In genomic region chr2:3558205-3559014, GRCh38 we compare ENCODE assay signal across 8 cellular contexts. TPM values are rescaled to one million over a fixed set of nuclear protein-coding genes. Genes with fewer than 3 reads are reported as not detected.
DNase-seq lines count a peak whose midpoint lies in the region; ATAC-seq, FAIRE-seq and TF ChIP-seq lines count a peak whose summit lies in the region.

Gene RNASEH1 (minus strand): TSS chr2:3558333. CDS start chr2:3558260, 73 bp downstream.

- H3K4me3 ChIP-seq in GM12875 (ENCODE audit: low read depth, low read length) = peak within 1 kb of the TSS; percentile 94
- H3K4me3 ChIP-seq in adipocyte (ENCODE audit: low read length) = peak within 1 kb of the TSS; percentile 86
- H3K4me3 ChIP-seq in pancreas = peak within 1 kb of the TSS; percentile 75 to 100 (median 91)
- H3K4me3 ChIP-seq in tibial artery = peak within 1 kb of the TSS; percentile 74 to 98

- intact Hi-C loops in Right ventricle myocardium superior (cut with DNase I) = no loop called here
- intact Hi-C loops in pancreas (cut with DNase I) = no loop called here
- intact Hi-C loops in tibial artery (cut with DNase I; ENCODE audit: low total_unique reads) = loop anchor here (1.0 to 5.0 kb wide), 2 partner anchors 17 to 36 kb away; partner anchors contain the start of gene RPS7

- no peak for TF ChIP-seq CTCF in GM12875 (IDR thresholded peaks at IDR 0.05; ENCODE audit: borderline replicate concordance, insufficient read depth, low read depth, low read length)
- no peak for TF ChIP-seq CTCF in pancreas (IDR thresholded peaks at IDR 0.05)
- TF ChIP-seq CTCF in tibial artery (IDR thresholded peaks at IDR 0.05) = no peak

- H3K36me3 ChIP-seq in adipocyte (ENCODE audit: control insufficient read depth, insufficient read depth, low read length, severe bottlenecking) (peaks cover 33% of the 10 kb centered on the region), pancreas (peaks cover 0 to 20% (median 9%) of the 10 kb centered on the region in 3 donors), tibial artery (peaks cover 20 to 37% (median 27%) of the 10 kb centered on the region in 3 donors)

- peak within 1 kb of the TSS; percentile 91 for H3K9ac ChIP-seq in adipocyte (ENCODE audit: low read length)

- ATAC-seq in HG02798 (IDR thresholded peaks at IDR 0.05; ENCODE audit: poor library complexity, unreplicated experiment) (peak; percentile 97), Right ventricle myocardium superior (ENCODE audit: poor library complexity) (peak; percentile 99), pancreas (peak; percentile 99 to 100 (median 99))

- FAIRE-seq in pancreas (lab: Jason Lieb, UNC) = peak; percentile 69

- no peaks in the 10 kb centered on the region for H3K9me3 ChIP-seq in adipocyte (ENCODE audit: control insufficient read depth, low read length)
- no peaks in the 10 kb centered on the region for H3K9me3 ChIP-seq in pancreas
- no peaks in the 10 kb centered on the region for H3K9me3 ChIP-seq in tibial artery

- WGBS in pancreas, 2 donors = 0 to 1% methylated on average over 67 of the region's 67 CpGs

- H3K27ac ChIP-seq in pancreas (peak within 1 kb of the TSS; percentile 82 to 86 (median 84)), tibial artery (peak within 1 kb of the TSS; percentile 87 to 96)

- H3K27me3 ChIP-seq in adipocyte (replicated peaks; ENCODE audit: control insufficient read depth, insufficient read depth, low read length) (no peaks in the 10 kb centered on the region), pancreas (no peaks in the 10 kb centered on the region), tibial artery (no peaks in the 10 kb centered on the region)

- DNase-seq in NCI-H1436 (lab: John Stamatoyannopoulos, UW) (peak; percentile 97), T follicular helper cell (ENCODE audit: low read depth) (peak; percentile 99), adipocyte (ENCODE audit: low read depth) (peak; percentile 99), Right ventricle myocardium superior (peak; percentile 99), pancreas (peak; percentile 97 to 100 (median 98)), tibial artery (peak; percentile 96 to 98)

- H3K4me1 ChIP-seq in adipocyte (ENCODE audit: control insufficient read depth, insufficient read depth, low read length) = peaks cover 10% of the 10 kb centered on the region
- peaks cover 0 to 8% (median 5%) of the 10 kb centered on the region in 3 donors for H3K4me1 ChIP-seq in pancreas
- H3K4me1 ChIP-seq in tibial artery = peaks cover 0 to 17% (median 10%) of the 10 kb centered on the region in 4 donors

RNA-seq across cellular contexts. Expression of gene RNASEH1, which starts in this region (rescaled TPM):
- total RNA-seq in Right ventricle myocardium superior (20.8 TPM), pancreas (10 to 100 TPM in 2 of 6 donors, 1 to 10 TPM in 4; 6.1 to 10.6 (median 8.9) TPM)
- 1 to 10 TPM; 5.5 to 5.7 TPM for polyA plus RNA-seq in pancreas

Comparison
In these comparisons a context has a peak if more than half of its experiments do, and no peak if none do; other contexts are left out.
1. Peak in every context shown above with its lines: DNase-seq, ATAC-seq, H3K4me3 ChIP-seq and H3K27ac ChIP-seq.